8 cellular contexts compared by ENCODE assay signal in genomic region chr13:21176195-21176981, GRCh38. TPM values are rescaled to one million over a fixed set of nuclear protein-coding genes. Genes with fewer than 3 reads are reported as not detected.
DNase-seq lines count a peak whose midpoint lies in the region; ATAC-seq and TF ChIP-seq lines count a peak whose summit lies in the region.

MRPL57 (plus strand) TSS chr13:21176658; CDS start chr13:21176917, 259 bp downstream.
SKA3 (minus strand) TSS chr13:21176552; CDS start chr13:21176477, 75 bp downstream.

- no peaks in the 10 kb centered on the region for H3K9me3 ChIP-seq in right lobe of liver

- DNase-seq in CD1c-positive myeloid dendritic cell (ENCODE audit: extremely low spot score) (peak; percentile 97), NCI-H748 treated with DMSO at 0.1 percent for 48 hours (lab: John Stamatoyannopoulos, UW) (peak; percentile 97), dermis microvascular lymphatic vessel endothelial cell (ENCODE audit: low read depth in 2 of 2) (peak; percentile 86 to 93), right lobe of liver (peak; percentile 93 to 95 (median 94))
- peak; percentile 91 to 93 for DNase-seq in activated CD4-positive, alpha-beta T cell treated with anti-CD3 and anti-CD28 coated beads, Interleukin-2, amount 50 U/mL, for 48 hours
- peak; percentile 91 to 93 for DNase-seq in stimulated activated CD4-positive, alpha-beta T cell treated with anti-CD3 and anti-CD28 coated beads, Interleukin-4, amount 100 ng/mL, for 4 hours

- no peaks in the 10 kb centered on the region for H3K27me3 ChIP-seq in right lobe of liver

- H3K4me3 ChIP-seq in right lobe of liver: peak within 1 kb of the TSS; percentile 82 to 95 (median 94)

- peak in 1 of 4 donors; percentile 18 for TF ChIP-seq CTCF in right lobe of liver (IDR thresholded peaks at IDR 0.05)

- intact Hi-C loops in right lobe of liver (cut with DNase I): no loop called here

- peak; percentile 92 for TF ChIP-seq POLR2A in right lobe of liver (IDR thresholded peaks at IDR 0.05)

- 2% methylated on average over 10 of the region's 95 CpGs for WGBS in right lobe of liver (ENCODE audit: insufficient coverage, low coverage, low lambda C conversion rate, missing lambda C conversion rate)

- H3K4me1 ChIP-seq in right lobe of liver: peaks cover 0 to 14% (median 0%) of the 10 kb centered on the region in 4 donors

- no peaks in the 10 kb centered on the region for H3K36me3 ChIP-seq in right lobe of liver

- peak within 1 kb of the TSS; percentile 82 to 91 (median 91) for H3K27ac ChIP-seq in right lobe of liver

- peak; percentile 90 for ATAC-seq in GM19372 (IDR thresholded peaks at IDR 0.05; ENCODE audit: low read depth, unreplicated experiment)
- peak; percentile 85 for ATAC-seq in HG03558 (IDR thresholded peaks at IDR 0.05; ENCODE audit: extremely low read depth, unreplicated experiment)
- ATAC-seq in right lobe of liver: peak; percentile 96 to 97 (median 97)

RNA-seq across cellular contexts. Expression of gene MRPL57, which starts in this region (rescaled TPM):
- 17.7 and 22.2 TPM in 2 replicates for total RNA-seq in dermis microvascular lymphatic vessel endothelial cell
- total RNA-seq in right lobe of liver: 10 to 100 TPM; 10.6 to 38.7 (median 13.6) TPM

RNA-seq across cellular contexts. Expression of gene SKA3, which starts in this region (rescaled TPM):
- total RNA-seq in dermis microvascular lymphatic vessel endothelial cell: 2.1 and 3.9 TPM in 2 replicates
- 1 to 10 TPM in 2 of 6 experiments, under 1 TPM in 4; 0.18 to 2.4 (median 0.75) TPM for total RNA-seq in right lobe of liver

Comparison
In these comparisons a context has a peak if more than half of its experiments do, and no peak if none do; other contexts are left out.
1. Peak in every context shown above with its lines: DNase-seq, ATAC-seq, H3K4me3 ChIP-seq and H3K27ac ChIP-seq.